24 cellular contexts compared by ENCODE assay signal in genomic region chr2:73281244-73281643, GRCh38. TPM values are rescaled to one million over a fixed set of nuclear protein-coding genes. Genes with fewer than 3 reads are reported as not detected.
"Had no signal": no experiment of that assay in that cellular context is flagged by ENCODE, and none has a peak within 500 bp of the region (broad histone marks: within the 10 kb centered on the region; RNA-seq: fewer than 3 reads in every experiment).

No MANE protein-coding gene starts in this region.

- ATAC-seq: activated CD4-positive, alpha-beta T cell treated with anti-CD3 and anti-CD28 coated beads for 36 hours; activated naive CD8-positive, alpha-beta T cell treated with anti-CD3 and anti-CD28 coated beads, Interleukin-2, amount 50 U/mL, for 24 hours; left lobe of liver; lower lobe of right lung; natural killer cell; stimulated activated naive CD8-positive, alpha-beta T cell treated with anti-CD3 and anti-CD28 coated beads, Interleukin-15, Interleukin-2, amounts not matched to agents 100 U/mL and 50 U/mL, for 24 hours had no signal

- H3K27me3 ChIP-seq: ascending aorta had no signal

- H3K4me3 ChIP-seq: ascending aorta, lower lobe of right lung, upper lobe of left lung had no signal

- DNase-seq: activated B cell treated with CpG ODN at 0.5 μM for 24 hours; activated CD4-positive, alpha-beta T cell treated with anti-CD3 and anti-CD28 coated beads for 36 hours; activated CD4-positive, alpha-beta T cell treated with anti-CD3 and anti-CD28 coated beads, Interleukin-2, amount 50 U/mL, for 48 hours; activated gamma-delta T cell; activated naive CD4-positive, alpha-beta T cell treated with anti-CD3 and anti-CD28 coated beads, Interleukin-2, amount 50 U/mL, for 16 hours; activated naive CD8-positive, alpha-beta T cell treated with anti-CD3 and anti-CD28 coated beads, Interleukin-2, amount 50 U/mL, for 24 hours; brain microvascular endothelial cell; caudate nucleus; dermis blood vessel endothelial cell; effector CD8-positive, alpha-beta T cell; erythroblast; foreskin melanocyte; kidney; lower lobe of right lung; mesendoderm; natural killer cell; stimulated activated CD4-positive, alpha-beta T cell treated with anti-CD3 and anti-CD28 coated beads, Interleukin-4, amount 100 ng/mL, for 24 hours; stimulated activated naive CD8-positive, alpha-beta T cell treated with anti-CD3 and anti-CD28 coated beads, Interleukin-15, Interleukin-2, amounts not matched to agents 100 U/mL and 50 U/mL, for 24 hours; T1000; upper lobe of left lung had no signal

- H3K27ac ChIP-seq: ascending aorta, brain microvascular endothelial cell, lower lobe of right lung, upper lobe of left lung had no signal

- H3K36me3 ChIP-seq: ascending aorta, brain microvascular endothelial cell, lower lobe of right lung, upper lobe of left lung had no signal

- H3K9me3 ChIP-seq: ascending aorta, lower lobe of right lung, upper lobe of left lung had no signal

RNA-seq across cellular contexts. Expression of gene EGR4, which starts 12.1 kb away (rescaled TPM):
- total RNA-seq: activated B cell treated with CpG ODN at 0.5 μM for 24 hours, ascending aorta, dermis blood vessel endothelial cell, kidney, left lobe of liver, lower lobe of right lung, osteocyte, subcutaneous adipose tissue had no signal
